In genomic region chr11:20739004-20739612, GRCh38 we compare ENCODE assay signal across 22 cellular contexts.
"Had no signal": no experiment of that assay in that cellular context is flagged by ENCODE, and none has a peak within 500 bp of the region (broad histone marks: within the 10 kb centered on the region; RNA-seq: fewer than 3 reads in every experiment).

No MANE protein-coding gene starts in this region.

- H3K36me3 Mint-ChIP-seq: activated naive CD8-positive, alpha-beta T cell; brain; memory B cell; natural killer cell had no signal

- H3K27me3 Mint-ChIP-seq: activated CD4-positive, alpha-beta T cell treated with anti-CD3 and anti-CD28 coated beads, Interleukin-2, amount 10 ng/mL, durations not matched to agents 24 days and 14 days had no signal

- H3K27ac Mint-ChIP-seq: activated CD4-positive, alpha-beta T cell treated with anti-CD3 and anti-CD28 coated beads, Interleukin-2, amount 10 ng/mL, durations not matched to agents 24 days and 14 days; activated CD8-positive, alpha-beta T cell treated with anti-CD3 and anti-CD28 coated beads, Interleukin-2, amount 10 ng/mL, durations not matched to agents 7 days and 5 days; activated naive CD8-positive, alpha-beta T cell; memory B cell; natural killer cell; T-helper 2 cell treated with Interferon-gamma antibody and Interleukin-4, amounts not matched to agents 5 μg/mL and 100 μg/mL, for 36 hours had no signal

- H3K4me3 ChIP-seq: colonic mucosa, left ventricle myocardium inferior had no signal

- H3K27me3 ChIP-seq: colonic mucosa had no signal

- ATAC-seq: activated CD8-positive, alpha-beta T cell treated with anti-CD3 and anti-CD28 coated beads, Interleukin-2, amount 10 ng/mL, durations not matched to agents 7 days and 5 days; esophagus mucosa; natural killer cell; right cardiac atrium had no signal

- H3K27ac ChIP-seq: colonic mucosa, left ventricle myocardium inferior had no signal

- H3K9me3 Mint-ChIP-seq: activated CD4-positive, alpha-beta T cell treated with anti-CD3 and anti-CD28 coated beads, Interleukin-2, amount 10 ng/mL, durations not matched to agents 24 days and 14 days; brain; T-helper 2 cell treated with Interferon-gamma antibody and Interleukin-4, amounts not matched to agents 5 μg/mL and 100 μg/mL, for 36 hours had no signal

- H3K36me3 ChIP-seq: colonic mucosa, left ventricle myocardium inferior had no signal

- H3K4me1 Mint-ChIP-seq: activated CD4-positive, alpha-beta T cell treated with anti-CD3 and anti-CD28 coated beads, Interleukin-2, amount 10 ng/mL, durations not matched to agents 24 days and 14 days; memory B cell; natural killer cell had no signal

- DNase-seq: activated CD4-positive, alpha-beta T cell treated with anti-CD3 and anti-CD28 coated beads, Interleukin-2, amount 10 ng/mL, durations not matched to agents 24 days and 14 days; activated CD4-positive, CD25-positive, alpha-beta regulatory T cell; activated CD8-positive, alpha-beta memory T cell treated with anti-CD3 and anti-CD28 coated beads, Interleukin-2, amount 50 U/mL, for 4 hours; activated CD8-positive, alpha-beta T cell treated with anti-CD3 and anti-CD28 coated beads, Interleukin-2, amount 10 ng/mL, durations not matched to agents 7 days and 5 days; activated gamma-delta T cell treated with Interleukin-2 at 50 U/mL for 16 hours; central memory CD4-positive, alpha-beta T cell; colonic mucosa; hypothalamus; left ventricle myocardium inferior; natural killer cell; nucleus accumbens; posterior cingulate gyrus; right cardiac atrium; small intestine; stimulated activated CD4-positive, alpha-beta T cell treated with anti-CD3 and anti-CD28 coated beads, Interleukin-4, amount 100 ng/mL, for 24 hours; stimulated activated naive CD4-positive, alpha-beta T cell; substantia nigra had no signal

- H3K9me3 ChIP-seq: colonic mucosa, left ventricle myocardium inferior had no signal

- H3K4me1 ChIP-seq: colonic mucosa, left ventricle myocardium inferior had no signal

- H3K4me3 Mint-ChIP-seq: activated CD4-positive, alpha-beta T cell treated with anti-CD3 and anti-CD28 coated beads, Interleukin-2, amount 10 ng/mL, durations not matched to agents 24 days and 14 days; activated CD8-positive, alpha-beta T cell treated with anti-CD3 and anti-CD28 coated beads, Interleukin-2, amount 10 ng/mL, durations not matched to agents 7 days and 5 days; activated naive CD8-positive, alpha-beta T cell; memory B cell; natural killer cell; T-helper 2 cell treated with Interferon-gamma antibody and Interleukin-4, amounts not matched to agents 5 μg/mL and 100 μg/mL, for 36 hours had no signal
